Comparison of ENCODE assay signal across 21 cellular contexts in genomic region chr10:84185526-84186175, GRCh38.
"Had no signal": no experiment of that assay in that cellular context is flagged by ENCODE, and none has a peak within 500 bp of the region (broad histone marks: within the 10 kb centered on the region; RNA-seq: fewer than 3 reads in every experiment).

No MANE protein-coding gene starts in this region.

- H3K9me3 Mint-ChIP-seq: activated naive CD8-positive, alpha-beta T cell treated with anti-CD3 and anti-CD28 coated beads, Interleukin-2, amount 50 U/mL, for 24 hours; activated T-cell treated with anti-CD3 and anti-CD28 coated beads, Interleukin-2, amount 50 U/mL, for 72 hours; dendritic cell treated with granulocyte-macrophage colony-stimulating factor and Interleukin-4, amounts not matched to agents 40 ng/mL and 50 ng/mL, for 4 days; nephron; T-cell had no signal

- H3K36me3 Mint-ChIP-seq: activated CD8-positive, alpha-beta memory T cell treated with anti-CD3 and anti-CD28 coated beads, Interleukin-2, amount 10 ng/mL, durations not matched to agents 7 days and 5 days; T-cell had no signal

- H3K4me1 Mint-ChIP-seq: activated naive CD8-positive, alpha-beta T cell treated with anti-CD3 and anti-CD28 coated beads, Interleukin-2, amount 50 U/mL, for 24 hours; endodermal cell; nephron had no signal

- H3K4me3 Mint-ChIP-seq: activated CD4-positive, alpha-beta T cell treated with anti-CD3 and anti-CD28 coated beads for 36 hours; activated CD8-positive, alpha-beta memory T cell treated with anti-CD3 and anti-CD28 coated beads, Interleukin-2, amount 10 ng/mL, durations not matched to agents 7 days and 5 days; activated CD8-positive, alpha-beta T cell treated with anti-CD3 and anti-CD28 coated beads, Interleukin-2, amount 10 ng/mL, durations not matched to agents 7 days and 5 days; activated naive CD8-positive, alpha-beta T cell treated with anti-CD3 and anti-CD28 coated beads, Interleukin-2, amount 50 U/mL, for 24 hours; activated T-cell treated with anti-CD3 and anti-CD28 coated beads, Interleukin-2, amount 50 U/mL, for 72 hours; dendritic cell treated with granulocyte-macrophage colony-stimulating factor and Interleukin-4, amounts not matched to agents 40 ng/mL and 50 ng/mL, for 4 days; endodermal cell; nephron; T-cell had no signal

- H3K27ac Mint-ChIP-seq: activated CD4-positive, alpha-beta T cell treated with anti-CD3 and anti-CD28 coated beads for 36 hours; activated CD8-positive, alpha-beta memory T cell treated with anti-CD3 and anti-CD28 coated beads, Interleukin-2, amount 10 ng/mL, durations not matched to agents 7 days and 5 days; activated CD8-positive, alpha-beta T cell treated with anti-CD3 and anti-CD28 coated beads, Interleukin-2, amount 10 ng/mL, durations not matched to agents 7 days and 5 days; activated naive CD8-positive, alpha-beta T cell treated with anti-CD3 and anti-CD28 coated beads, Interleukin-2, amount 50 U/mL, for 24 hours; activated T-cell treated with anti-CD3 and anti-CD28 coated beads, Interleukin-2, amount 50 U/mL, for 72 hours; dendritic cell treated with granulocyte-macrophage colony-stimulating factor and Interleukin-4, amounts not matched to agents 40 ng/mL and 50 ng/mL, for 4 days; endodermal cell; nephron; T-cell had no signal

- H3K27me3 Mint-ChIP-seq: activated CD4-positive, alpha-beta T cell treated with anti-CD3 and anti-CD28 coated beads for 36 hours; activated CD8-positive, alpha-beta memory T cell treated with anti-CD3 and anti-CD28 coated beads, Interleukin-2, amount 10 ng/mL, durations not matched to agents 7 days and 5 days; activated naive CD8-positive, alpha-beta T cell treated with anti-CD3 and anti-CD28 coated beads, Interleukin-2, amount 50 U/mL, for 24 hours; dendritic cell treated with granulocyte-macrophage colony-stimulating factor and Interleukin-4, amounts not matched to agents 40 ng/mL and 50 ng/mL, for 4 days had no signal

- DNase-seq: activated CD4-positive, alpha-beta T cell treated with anti-CD3 and anti-CD28 coated beads for 36 hours; activated CD4-positive, CD25-positive, alpha-beta regulatory T cell; activated CD8-positive, alpha-beta memory T cell treated with anti-CD3 and anti-CD28 coated beads, Interleukin-2, amount 10 ng/mL, durations not matched to agents 7 days and 5 days; activated CD8-positive, alpha-beta T cell treated with anti-CD3 and anti-CD28 coated beads, Interleukin-2, amount 10 ng/mL, durations not matched to agents 7 days and 5 days; activated naive CD4-positive, alpha-beta T cell treated with anti-CD3 and anti-CD28 coated beads, Interleukin-2, amount 50 U/mL, for 16 hours; activated naive CD8-positive, alpha-beta T cell treated with anti-CD3 and anti-CD28 coated beads, Interleukin-2, amount 50 U/mL, for 24 hours; activated T-cell treated with anti-CD3 and anti-CD28 coated beads, Interleukin-2, amount 50 U/mL, for 72 hours; amygdala; central memory CD4-positive, alpha-beta T cell; endodermal cell; esophagus squamous epithelium; foreskin melanocyte; mammary epithelial cell; psoas muscle; stimulated activated CD4-positive, alpha-beta T cell treated with anti-CD3 and anti-CD28 coated beads, Interleukin-15, amount 100 ng/mL, for 24 hours; stimulated activated CD4-positive, alpha-beta T cell treated with anti-CD3 and anti-CD28 coated beads, Interleukin-2, amount 100 ng/mL, for 24 hours; stimulated activated naive CD4-positive, alpha-beta T cell; T-cell; testis had no signal
